Comparison of ENCODE assay signal across 9 cellular contexts in the genomic region with DNA sequence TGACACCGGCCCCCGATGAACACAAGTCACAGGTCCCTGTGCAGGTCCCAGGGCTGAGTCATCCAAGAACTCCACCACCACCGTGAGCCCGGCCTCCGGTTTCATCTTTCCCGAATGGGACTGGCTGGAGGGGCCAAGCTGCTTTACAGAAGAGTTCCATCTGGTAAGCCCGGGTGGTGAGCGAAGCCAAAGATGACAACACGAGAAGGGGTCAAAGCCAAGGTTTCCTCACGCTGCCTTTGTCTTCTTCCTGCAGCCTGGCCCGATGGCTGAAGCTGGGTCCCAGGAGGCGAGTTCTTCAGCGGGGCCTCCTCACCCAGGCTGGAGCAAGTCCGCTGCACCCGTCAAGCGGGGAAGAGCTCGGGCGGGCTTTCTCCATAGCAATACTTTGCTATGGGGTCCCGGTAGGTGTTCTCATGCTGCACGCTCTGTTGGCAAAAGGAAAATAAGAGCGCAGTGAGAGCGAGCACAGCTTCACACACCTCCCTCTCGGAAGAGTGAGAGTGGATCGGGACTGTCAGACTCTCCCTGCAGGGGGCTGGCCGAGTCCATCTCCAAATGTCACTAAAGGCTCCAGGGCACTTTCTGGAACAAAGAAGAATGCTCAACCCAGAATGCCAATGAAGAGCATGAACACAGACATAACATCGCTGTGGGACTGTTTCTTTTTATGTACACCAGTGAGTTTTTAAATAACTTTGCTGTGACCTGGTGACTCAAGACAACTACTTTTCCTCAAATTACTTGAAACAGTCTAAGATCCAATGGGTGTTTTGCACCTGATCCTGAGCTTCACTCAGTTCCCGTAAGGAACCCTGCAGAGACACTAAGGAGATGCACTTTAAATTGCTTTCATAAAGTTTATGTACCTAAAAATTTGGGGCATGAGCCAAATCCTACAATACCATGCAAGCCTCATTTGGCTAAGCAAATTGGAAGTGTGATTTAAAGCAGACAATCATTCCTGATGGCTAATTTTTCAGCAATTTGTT. TPM values are rescaled to one million over a fixed set of nuclear protein-coding genes. Genes with fewer than 3 reads are reported as not detected.
DNase-seq lines count a peak whose midpoint lies in the region; ATAC-seq and TF ChIP-seq lines count a peak whose summit lies in the region.
"Had no signal": no experiment of that assay in that cellular context is flagged by ENCODE, and none has a peak within 500 bp of the region (broad histone marks: within the 10 kb centered on the region; RNA-seq: fewer than 3 reads in every experiment).

No MANE protein-coding gene starts in this region.

- no peak overlapping the region for H3K9ac ChIP-seq in neuronal stem cell (ENCODE audit: low read depth, low read length, poor library complexity)

- H3K4me3 ChIP-seq in gastroesophageal sphincter (peak overlapping the region in 1 of 2 donors; percentile 3), neuronal stem cell (ENCODE audit: low read length in 2 of 2) (peak overlapping the region in 1 of 2 donors; percentile 29)

- H3K36me3 ChIP-seq in gastroesophageal sphincter (peaks cover 0 to 42% of the 10 kb centered on the region in 2 donors), neuronal stem cell (replicated peaks in 1 of 2; ENCODE audit: control insufficient read depth in 2 of 2, insufficient read depth in 2 of 2, low read length in 2 of 2) (peaks cover 5 to 44% of the 10 kb centered on the region in 2 donors)

- H3K23ac ChIP-seq in neuronal stem cell (ENCODE audit: low read depth, low read length, poor library complexity): no peak overlapping the region

- TF ChIP-seq CTCF in gastroesophageal sphincter (IDR thresholded peaks at IDR 0.05): no peak
- no peak for TF ChIP-seq CTCF in foreskin keratinocyte (conservative IDR thresholded peaks at IDR 0.05)

- H2AFZ ChIP-seq in neuronal stem cell (ENCODE audit: low read length): peak overlapping the region; percentile 61

- H2BK5ac ChIP-seq in neuronal stem cell (ENCODE audit: low read length): no peak overlapping the region

- DNase-seq in ACHN: peak; percentile 61
- DNase-seq in RPMI7951 (ENCODE audit: low read depth): peak; percentile 82
- no peak for DNase-seq in neuronal stem cell (ENCODE audit: low spot score)
- DNase-seq in foreskin keratinocyte: no peak
- DNase-seq in T-helper 1 cell: no peak
- DNase-seq: activated T-cell treated with anti-CD3 and anti-CD28 coated beads, Interleukin-2, amount 50 U/mL, for 72 hours had no signal

- H4K91ac ChIP-seq in neuronal stem cell (ENCODE audit: low read depth, low read length, poor library complexity): no peak overlapping the region

- H3K9me3 ChIP-seq in gastroesophageal sphincter: no peaks in the 10 kb centered on the region
- H3K9me3 ChIP-seq in neuronal stem cell (replicated peaks in 1 of 2; ENCODE audit: control insufficient read depth in 2 of 2, insufficient read depth in 1 of 2, low read depth in 1 of 2, low read length in 2 of 2): no peaks in the 10 kb centered on the region

- H3K14ac ChIP-seq in neuronal stem cell (ENCODE audit: low read length): peak overlapping the region; percentile 57

- peak; percentile 90 for ATAC-seq in gastroesophageal sphincter
- ATAC-seq in GM19463 (IDR thresholded peaks at IDR 0.05; ENCODE audit: unreplicated experiment): no peak
- no peak for ATAC-seq in foreskin keratinocyte
- ATAC-seq in GM18873 (IDR thresholded peaks at IDR 0.05; ENCODE audit: low FRiP score, unreplicated experiment): no peak
- ATAC-seq: activated T-cell treated with anti-CD3 and anti-CD28 coated beads, Interleukin-2, amount 50 U/mL, for 72 hours had no signal

- no peak overlapping the region for H3K4ac ChIP-seq in neuronal stem cell (ENCODE audit: low read length)

- H2BK120ac ChIP-seq in neuronal stem cell (ENCODE audit: low read depth, low read length): no peak overlapping the region

- no peak overlapping the region for H3K4me2 ChIP-seq in neuronal stem cell (ENCODE audit: insufficient read depth, low read length, poor library complexity, severe bottlenecking)

- H2AK5ac ChIP-seq in neuronal stem cell (ENCODE audit: low read depth, low read length): peak overlapping the region; percentile 22

- peak overlapping the region in 2 of 4 donors; percentile 53 to 62 for H3K27ac ChIP-seq in gastroesophageal sphincter
- H3K27ac ChIP-seq in neuronal stem cell (replicated peaks; ENCODE audit: low read length): no peak overlapping the region
- no peak overlapping the region for H3K27ac ChIP-seq in foreskin keratinocyte

- H3K79me1 ChIP-seq in neuronal stem cell (ENCODE audit: low read depth, low read length): no peaks in the 10 kb centered on the region

- H3K4me1 ChIP-seq in gastroesophageal sphincter: peaks cover 5 to 39% (median 10%) of the 10 kb centered on the region in 3 donors
- H3K4me1 ChIP-seq in neuronal stem cell (ENCODE audit: control insufficient read depth in 2 of 2, insufficient read depth in 1 of 2, low read depth in 1 of 2, low read length in 2 of 2): peaks cover 22 to 52% of the 10 kb centered on the region in 2 donors
- peaks cover 8% of the 10 kb centered on the region for H3K4me1 ChIP-seq in foreskin keratinocyte

- no peak for TF ChIP-seq EP300 in gastroesophageal sphincter (IDR thresholded peaks at IDR 0.05)

- no peak overlapping the region for H2BK15ac ChIP-seq in neuronal stem cell (ENCODE audit: low read length)

- no peak overlapping the region for H2BK12ac ChIP-seq in neuronal stem cell (ENCODE audit: low read length)

- in situ Hi-C loops in ACHN (cut with HindIII; ENCODE audit: low pct_ligation_motif_present, low pct_unique_long_range_greater_than_20kb, low sequenced_read_pairs): loop anchor here (25.0 kb wide), 1 partner anchor 195 kb away; a partner anchor contains a TSS

- 61 to 81% methylated on average over 16 of the region's 27 CpGs for WGBS in gastroesophageal sphincter (ENCODE audit: low coverage in 1 of 2), 2 donors
- no CpG with 5 or more reads among the region's 27 CpGs for WGBS in neuronal stem cell (ENCODE audit: extremely low coverage in 2 of 2, insufficient read length in 2 of 2, insufficient replicate concordance in 1 of 2), 2 donors

- H3K18ac ChIP-seq in neuronal stem cell (ENCODE audit: low read length): peak overlapping the region; percentile 18

- TF ChIP-seq POLR2A in gastroesophageal sphincter (IDR thresholded peaks at IDR 0.05): no peak

- no peak overlapping the region for H4K8ac ChIP-seq in neuronal stem cell (ENCODE audit: low read depth, low read length)

- H3K27me3 ChIP-seq in gastroesophageal sphincter (no peaks in the 10 kb centered on the region), neuronal stem cell (ENCODE audit: control insufficient read depth in 3 of 3, insufficient read depth in 3 of 3, low read depth in 1 of 3, low read length in 3 of 3) (no peaks in the 10 kb centered on the region), foreskin keratinocyte (no peaks in the 10 kb centered on the region)

RNA-seq across cellular contexts. Expression of a gene that starts 20.1 kb away (rescaled TPM):
- total RNA-seq in RPMI7951 (2014; rRNA removed; shearing (Covaris generic)): 16.3 and 17.6 TPM in 2 replicates
- total RNA-seq in gastroesophageal sphincter (10 to 100 TPM in 3 of 4 donors, 1 to 10 TPM in 1; 5.8 to 18.7 (median 13.4) TPM), foreskin keratinocyte (25.1 and 26.0 TPM in 2 replicates)
- polyA plus RNA-seq in neuronal stem cell (2013, experiment 1 of 2): 21.8 TPM
- polyA plus RNA-seq in neuronal stem cell (2013, experiment 2 of 2): 21.8 TPM
- 14.4 and 16.7 TPM in 2 replicates for polyA plus RNA-seq in foreskin keratinocyte

RNA-seq across cellular contexts. Expression of a gene that starts 20.4 kb away (rescaled TPM):
- 2.4 and 3.4 TPM in 2 replicates for total RNA-seq in RPMI7951 (2014; rRNA removed; shearing (Covaris generic))
- total RNA-seq in gastroesophageal sphincter (under 1 TPM in 2 of 4 donors, not detected in 2; 0.31 to 0.54 TPM), foreskin keratinocyte (1.3 and 2.6 TPM in 2 replicates)
- polyA plus RNA-seq in neuronal stem cell (2013, experiment 1 of 2): 31.1 TPM
- polyA plus RNA-seq in neuronal stem cell (2013, experiment 2 of 2): 32.2 TPM
- polyA plus RNA-seq in foreskin keratinocyte: 0.69 and 2.0 TPM in 2 replicates

Comparison
In these comparisons a context has a peak if more than half of its experiments do, and no peak if none do; other contexts are left out.
1. DNase-seq: peak in ACHN (single experiment) and RPMI7951 (single experiment); none in neuronal stem cell (single experiment), foreskin keratinocyte (0 of 2) and T-helper 1 cell (0 of 5).